In the genomic region with DNA sequence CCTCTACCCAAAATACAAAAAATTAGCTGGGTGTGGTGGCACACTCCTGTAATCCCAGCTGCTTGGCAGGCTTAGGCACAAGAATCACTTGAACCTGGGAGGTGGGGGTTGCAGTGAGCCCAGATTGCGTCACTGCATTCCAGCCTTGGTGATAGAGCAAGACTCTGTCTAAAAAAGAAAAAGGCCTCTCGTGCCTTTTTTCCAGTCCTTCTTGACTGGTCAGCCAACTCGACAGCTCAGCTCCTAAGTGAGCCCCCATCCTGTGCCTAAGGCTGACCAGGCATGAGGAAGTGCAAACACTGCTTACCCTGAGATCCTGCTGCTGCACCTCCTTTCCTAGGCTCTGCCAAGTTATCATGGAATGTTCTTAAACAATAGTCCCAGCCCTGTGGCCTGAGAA, we compare ENCODE assay signal across 18 cellular contexts. TPM values are rescaled to one million over a fixed set of nuclear protein-coding genes. Genes with fewer than 3 reads are reported as not detected.
A peak's percentile ranks its signal among the peaks of the same experiment; 100 is the strongest.
DNase-seq lines count a peak whose midpoint lies in the region; ATAC-seq and TF ChIP-seq lines count a peak whose summit lies in the region.
"Had no signal": no experiment of that assay in that cellular context is flagged by ENCODE, and none has a peak within 500 bp of the region (broad histone marks: within the 10 kb centered on the region; RNA-seq: fewer than 3 reads in every experiment).

No MANE protein-coding gene starts in this region.

- H3K4me3 Mint-ChIP-seq in activated T-helper 17 cell treated with anti-CD3 and anti-CD28 coated beads, Interleukin-2, amount 50 U/mL, for 72 hours: no peak overlapping the region
- H3K4me3 Mint-ChIP-seq: activated CD4-positive, alpha-beta T cell treated with anti-CD3 and anti-CD28 coated beads, Interleukin-2, amount 10 ng/mL, durations not matched to agents 24 days and 14 days; memory B cell had no signal

- intact Hi-C loops in lower lobe of right lung (cut with DNase I): no loop called here

- peak overlapping the region; percentile 23 for H3K27ac ChIP-seq in epithelial cell of prostate
- peak overlapping the region; percentile 64 for H3K27ac ChIP-seq in lower lobe of right lung
- H3K27ac ChIP-seq: pancreas, tibial artery had no signal

- no peaks in the 10 kb centered on the region for H3K27me3 ChIP-seq in lower lobe of right lung (ENCODE audit: low read depth)
- H3K27me3 ChIP-seq: pancreas, tibial artery had no signal

- H3K4me1 ChIP-seq in lower lobe of right lung: peaks cover 9% of the 10 kb centered on the region
- H3K4me1 ChIP-seq: pancreas had no signal

- no peak for TF ChIP-seq CTCF in lower lobe of right lung (IDR thresholded peaks at IDR 0.05)

- DNase-seq in AG08396 (ENCODE audit: low spot score) (peak; percentile 33), LoVo (ENCODE audit: low spot score) (peak; percentile 31), epithelial cell of prostate (ENCODE audit: low read depth, low spot score) (no peak), lower lobe of right lung (peak; percentile 68), GM19238 (ENCODE audit: insufficient read length, low spot score) (no peak)
- DNase-seq in central memory CD4-positive, alpha-beta T cell: no peak
- DNase-seq: ACHN; activated CD4-positive, alpha-beta T cell treated with anti-CD3 and anti-CD28 coated beads, Interleukin-2, amount 10 ng/mL, durations not matched to agents 24 days and 14 days; NCI-H146; NCI-H526 treated with DMSO at 0.1 percent for 48 hours; RPMI8226 had no signal

- ATAC-seq in lower lobe of right lung (peak; percentile 91 to 93), GM19397 (IDR thresholded peaks at IDR 0.05; ENCODE audit: unreplicated experiment) (no peak)
- ATAC-seq in activated T-helper 17 cell treated with anti-CD3 and anti-CD28 coated beads, Interleukin-2, amount 50 U/mL, for 72 hours (replicated peaks): no peak

- no peaks in the 10 kb centered on the region for H3K4me1 Mint-ChIP-seq in activated T-helper 17 cell treated with anti-CD3 and anti-CD28 coated beads, Interleukin-2, amount 50 U/mL, for 72 hours
- H3K4me1 Mint-ChIP-seq: activated CD4-positive, alpha-beta T cell treated with anti-CD3 and anti-CD28 coated beads, Interleukin-2, amount 10 ng/mL, durations not matched to agents 24 days and 14 days; memory B cell had no signal

- H3K9me3 ChIP-seq in lower lobe of right lung: no peaks in the 10 kb centered on the region
- H3K9me3 ChIP-seq: pancreas, tibial artery had no signal

- no peak overlapping the region for H3K27ac Mint-ChIP-seq in activated T-helper 17 cell treated with anti-CD3 and anti-CD28 coated beads, Interleukin-2, amount 50 U/mL, for 72 hours
- H3K27ac Mint-ChIP-seq: activated CD4-positive, alpha-beta T cell treated with anti-CD3 and anti-CD28 coated beads, Interleukin-2, amount 10 ng/mL, durations not matched to agents 24 days and 14 days; memory B cell had no signal

- H3K27me3 Mint-ChIP-seq in activated T-helper 17 cell treated with anti-CD3 and anti-CD28 coated beads, Interleukin-2, amount 50 U/mL, for 72 hours: peaks cover 10% of the 10 kb centered on the region

- no peak overlapping the region for H3K4me3 ChIP-seq in lower lobe of right lung
- H3K4me3 ChIP-seq: pancreas, tibial artery had no signal

- no peaks in the 10 kb centered on the region for H3K36me3 ChIP-seq in lower lobe of right lung
- H3K36me3 ChIP-seq: pancreas, tibial artery had no signal

- H3K9me3 Mint-ChIP-seq in activated T-helper 17 cell treated with anti-CD3 and anti-CD28 coated beads, Interleukin-2, amount 50 U/mL, for 72 hours: no peaks in the 10 kb centered on the region
- H3K9me3 Mint-ChIP-seq: activated CD4-positive, alpha-beta T cell treated with anti-CD3 and anti-CD28 coated beads, Interleukin-2, amount 10 ng/mL, durations not matched to agents 24 days and 14 days; memory B cell had no signal

- H3K36me3 Mint-ChIP-seq in activated T-helper 17 cell treated with anti-CD3 and anti-CD28 coated beads, Interleukin-2, amount 50 U/mL, for 72 hours (ENCODE audit: low read depth): no peaks in the 10 kb centered on the region
- H3K36me3 Mint-ChIP-seq: memory B cell had no signal

RNA-seq across cellular contexts. Expression of gene PROK1, which starts 10.1 kb away (rescaled TPM):
- total RNA-seq in lower lobe of right lung: not detected
- not detected for total RNA-seq in activated T-helper 17 cell treated with anti-CD3 and anti-CD28 coated beads, Interleukin-2, amount 50 U/mL, for 72 hours
- total RNA-seq: activated CD4-positive, alpha-beta T cell treated with anti-CD3 and anti-CD28 coated beads, Interleukin-2, amount 10 ng/mL, durations not matched to agents 24 days and 14 days; HT1080; T-helper 2 cell treated with Interferon-gamma antibody and Interleukin-4, amounts not matched to agents 100 ng/mL and 5 ng/mL, for 36 hours had no signal

RNA-seq across cellular contexts. Expression of gene LAMTOR5, which starts 33.4 kb away (rescaled TPM):
- 121 TPM for total RNA-seq in lower lobe of right lung
- 100 to 1,000 TPM; 150 to 172 TPM for total RNA-seq in activated T-helper 17 cell treated with anti-CD3 and anti-CD28 coated beads, Interleukin-2, amount 50 U/mL, for 72 hours

RNA-seq across cellular contexts. Expression of gene SLC16A4, which starts 50.1 kb away (rescaled TPM):
- 9.6 TPM for total RNA-seq in lower lobe of right lung
- total RNA-seq in activated T-helper 17 cell treated with anti-CD3 and anti-CD28 coated beads, Interleukin-2, amount 50 U/mL, for 72 hours: under 1 TPM; 0.19 to 0.58 TPM

Comparison
In these comparisons a context has a peak if more than half of its experiments do, and no peak if none do; other contexts are left out.
1. DNase-seq: peak in AG08396 (single experiment), LoVo (single experiment) and lower lobe of right lung (single experiment); none in epithelial cell of prostate (single experiment), GM19238 (single experiment) and central memory CD4-positive, alpha-beta T cell (single experiment).
2. ATAC-seq: peak in lower lobe of right lung (2 of 2); none in GM19397 (single experiment) and activated T-helper 17 cell treated with anti-CD3 and anti-CD28 coated beads, Interleukin-2, amount 50 U/mL, for 72 hours (single experiment).